Comparison of ENCODE assay signal across 17 cellular contexts in genomic region chr3:108555966-108556581, GRCh38. TPM values are rescaled to one million over a fixed set of nuclear protein-coding genes. Genes with fewer than 3 reads are reported as not detected.
"Had no signal": no experiment of that assay in that cellular context is flagged by ENCODE, and none has a peak within 500 bp of the region (broad histone marks: within the 10 kb centered on the region; RNA-seq: fewer than 3 reads in every experiment).

No MANE protein-coding gene starts in this region.

- H3K9me3 Mint-ChIP-seq: activated naive CD4-positive, alpha-beta T cell treated with anti-CD3 and anti-CD28 coated beads for 36 hours; activated naive CD8-positive, alpha-beta T cell treated with anti-CD3 and anti-CD28 coated beads, Interleukin-2, amount 50 U/mL, for 24 hours; activated T-helper 17 cell treated with anti-CD3 and anti-CD28 coated beads, Interleukin-2, amount 50 U/mL, for 72 hours; naive thymus-derived CD8-positive, alpha-beta T cell; stimulated activated effector memory CD8-positive, alpha-beta T cell treated with anti-CD3 and anti-CD28 coated beads, Interleukin-12 subunit alpha, Interleukin-12 subunit beta, amount 100 ng/mL, for 72 hours had no signal

- H3K27ac ChIP-seq: breast epithelium, gastrocnemius medialis, heart right ventricle, uterus had no signal

- H3K4me1 ChIP-seq: breast epithelium, gastrocnemius medialis, uterus had no signal

- H3K9me3 ChIP-seq: breast epithelium, gastrocnemius medialis, heart right ventricle, uterus had no signal

- H3K4me3 ChIP-seq: breast epithelium, gastrocnemius medialis, heart right ventricle, uterus had no signal

- H3K4me1 Mint-ChIP-seq: activated naive CD8-positive, alpha-beta T cell treated with anti-CD3 and anti-CD28 coated beads, Interleukin-2, amount 50 U/mL, for 24 hours; activated T-helper 17 cell treated with anti-CD3 and anti-CD28 coated beads, Interleukin-2, amount 50 U/mL, for 72 hours had no signal

- H3K4me3 Mint-ChIP-seq: activated naive CD4-positive, alpha-beta T cell treated with anti-CD3 and anti-CD28 coated beads for 36 hours; activated naive CD8-positive, alpha-beta T cell treated with anti-CD3 and anti-CD28 coated beads, Interleukin-2, amount 50 U/mL, for 24 hours; activated T-helper 17 cell treated with anti-CD3 and anti-CD28 coated beads, Interleukin-2, amount 50 U/mL, for 72 hours; naive thymus-derived CD8-positive, alpha-beta T cell; stimulated activated effector memory CD8-positive, alpha-beta T cell treated with anti-CD3 and anti-CD28 coated beads, Interleukin-12 subunit alpha, Interleukin-12 subunit beta, amount 100 ng/mL, for 72 hours had no signal

- H3K36me3 ChIP-seq: breast epithelium, gastrocnemius medialis, uterus had no signal

- DNase-seq: activated CD4-positive, alpha-beta T cell treated with anti-CD3 and anti-CD28 coated beads for 1 hour; activated CD4-positive, alpha-beta T cell treated with anti-CD3 and anti-CD28 coated beads, Interleukin-2, amount 50 U/mL, for 48 hours; activated naive CD4-positive, alpha-beta T cell treated with anti-CD3 and anti-CD28 coated beads for 36 hours; activated naive CD8-positive, alpha-beta T cell treated with anti-CD3 and anti-CD28 coated beads, Interleukin-2, amount 50 U/mL, for 24 hours; aorta; dermis blood vessel endothelial cell; erythroblast; gastrocnemius medialis; heart right ventricle; naive thymus-derived CD8-positive, alpha-beta T cell; retina; uterus had no signal

- H3K27me3 Mint-ChIP-seq: activated naive CD8-positive, alpha-beta T cell treated with anti-CD3 and anti-CD28 coated beads, Interleukin-2, amount 50 U/mL, for 24 hours; activated T-helper 17 cell treated with anti-CD3 and anti-CD28 coated beads, Interleukin-2, amount 50 U/mL, for 72 hours; naive thymus-derived CD8-positive, alpha-beta T cell had no signal

- ATAC-seq: activated naive CD8-positive, alpha-beta T cell treated with anti-CD3 and anti-CD28 coated beads, Interleukin-2, amount 50 U/mL, for 24 hours; activated T-helper 17 cell treated with anti-CD3 and anti-CD28 coated beads, Interleukin-2, amount 50 U/mL, for 72 hours; gastrocnemius medialis; heart right ventricle; left lobe of liver; naive thymus-derived CD8-positive, alpha-beta T cell; stimulated activated effector memory CD8-positive, alpha-beta T cell treated with anti-CD3 and anti-CD28 coated beads, Interleukin-12 subunit alpha, Interleukin-12 subunit beta, amount 100 ng/mL, for 72 hours had no signal

- H3K27me3 ChIP-seq: breast epithelium, gastrocnemius medialis, heart right ventricle, uterus had no signal

- H3K27ac Mint-ChIP-seq: activated naive CD4-positive, alpha-beta T cell treated with anti-CD3 and anti-CD28 coated beads for 36 hours; activated naive CD8-positive, alpha-beta T cell treated with anti-CD3 and anti-CD28 coated beads, Interleukin-2, amount 50 U/mL, for 24 hours; activated T-helper 17 cell treated with anti-CD3 and anti-CD28 coated beads, Interleukin-2, amount 50 U/mL, for 72 hours; naive thymus-derived CD8-positive, alpha-beta T cell; stimulated activated effector memory CD8-positive, alpha-beta T cell treated with anti-CD3 and anti-CD28 coated beads, Interleukin-12 subunit alpha, Interleukin-12 subunit beta, amount 100 ng/mL, for 72 hours had no signal

RNA-seq across cellular contexts. Expression of gene MYH15, which starts 45.7 kb away (rescaled TPM):
- total RNA-seq: breast epithelium, mucosa of gallbladder had no signal
- polyA plus RNA-seq: naive thymus-derived CD8-positive, alpha-beta T cell had no signal
